1 cellular context compared by ENCODE assay signal in the genomic region with DNA sequence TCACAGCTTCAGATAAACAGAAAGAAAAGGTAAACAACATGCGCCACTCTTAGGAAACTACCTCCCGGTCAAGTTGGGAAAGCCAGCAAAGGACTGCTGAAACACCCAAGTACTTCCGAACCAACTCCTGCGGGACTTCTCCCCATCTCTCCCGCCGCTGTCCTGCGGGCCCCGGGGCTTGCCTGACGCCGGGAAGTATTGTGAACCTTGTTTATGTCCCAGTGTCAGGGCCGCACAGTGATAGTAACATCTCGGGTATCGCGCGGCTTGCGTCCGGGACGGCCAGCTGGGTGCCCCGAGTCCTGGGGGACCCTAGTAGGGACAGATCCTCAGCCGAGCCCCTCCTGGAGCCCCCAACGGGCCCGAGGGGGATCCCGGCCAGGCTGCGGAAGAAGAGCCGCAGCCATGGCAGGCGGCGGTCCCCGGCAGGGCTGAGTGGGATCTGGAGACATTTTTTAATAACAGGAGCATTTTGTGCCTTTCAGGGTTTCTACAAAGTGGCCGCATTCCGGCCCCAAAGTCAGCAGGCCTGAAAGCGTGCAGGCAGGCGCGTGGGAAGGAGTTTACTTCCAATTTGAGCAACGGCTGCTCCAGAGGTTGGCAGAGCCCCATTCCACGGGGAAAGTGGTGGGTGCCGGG.
TF ChIP-seq lines count a peak whose summit lies in the region.

No MANE protein-coding gene starts in this region.

TF ChIP-seq in A549, 52 proteins besides CTCF, POLR2A, EP300 and RAD21 (continued from another document):
- no peak for TF ChIP-seq ZSCAN20 (CRISPR knock-in tag; IDR thresholded peaks at IDR 0.05)
- no peak for TF ChIP-seq CEBPB (IDR thresholded peaks at IDR 0.05)
- TF ChIP-seq RFX5 (IDR thresholded peaks at IDR 0.05): no peak
- 0 out of 2 replicates have a peak, but pooled peaks have one; percentile 34 for TF ChIP-seq FOSB (CRISPR knock-in tag; IDR thresholded peaks at IDR 0.05)
- no peak for TF ChIP-seq ESRRA (IDR thresholded peaks at IDR 0.05; ENCODE audit: borderline replicate concordance, low read length)
- TF ChIP-seq, protein P1, sequence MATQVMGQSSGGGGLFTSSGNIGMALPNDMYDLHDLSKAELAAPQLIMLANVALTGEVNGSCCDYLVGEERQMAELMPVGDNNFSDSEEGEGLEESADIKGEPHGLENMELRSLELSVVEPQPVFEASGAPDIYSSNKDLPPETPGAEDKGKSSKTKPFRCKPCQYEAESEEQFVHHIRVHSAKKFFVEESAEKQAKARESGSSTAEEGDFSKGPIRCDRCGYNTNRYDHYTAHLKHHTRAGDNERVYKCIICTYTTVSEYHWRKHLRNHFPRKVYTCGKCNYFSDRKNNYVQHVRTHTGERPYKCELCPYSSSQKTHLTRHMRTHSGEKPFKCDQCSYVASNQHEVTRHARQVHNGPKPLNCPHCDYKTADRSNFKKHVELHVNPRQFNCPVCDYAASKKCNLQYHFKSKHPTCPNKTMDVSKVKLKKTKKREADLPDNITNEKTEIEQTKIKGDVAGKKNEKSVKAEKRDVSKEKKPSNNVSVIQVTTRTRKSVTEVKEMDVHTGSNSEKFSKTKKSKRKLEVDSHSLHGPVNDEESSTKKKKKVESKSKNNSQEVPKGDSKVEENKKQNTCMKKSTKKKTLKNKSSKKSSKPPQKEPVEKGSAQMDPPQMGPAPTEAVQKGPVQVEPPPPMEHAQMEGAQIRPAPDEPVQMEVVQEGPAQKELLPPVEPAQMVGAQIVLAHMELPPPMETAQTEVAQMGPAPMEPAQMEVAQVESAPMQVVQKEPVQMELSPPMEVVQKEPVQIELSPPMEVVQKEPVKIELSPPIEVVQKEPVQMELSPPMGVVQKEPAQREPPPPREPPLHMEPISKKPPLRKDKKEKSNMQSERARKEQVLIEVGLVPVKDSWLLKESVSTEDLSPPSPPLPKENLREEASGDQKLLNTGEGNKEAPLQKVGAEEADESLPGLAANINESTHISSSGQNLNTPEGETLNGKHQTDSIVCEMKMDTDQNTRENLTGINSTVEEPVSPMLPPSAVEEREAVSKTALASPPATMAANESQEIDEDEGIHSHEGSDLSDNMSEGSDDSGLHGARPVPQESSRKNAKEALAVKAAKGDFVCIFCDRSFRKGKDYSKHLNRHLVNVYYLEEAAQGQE (IDR thresholded peaks at IDR 0.05): peak; percentile 80
- no peak for TF ChIP-seq CBX8 (IDR thresholded peaks at IDR 0.05)
- no peak for TF ChIP-seq NFE2L2 (conservative IDR thresholded peaks at IDR 0.05; ENCODE audit: low read length)
- no peak for TF ChIP-seq NR3C1 (IDR thresholded peaks at IDR 0.05)
- no peak for TF ChIP-seq KDM1A (IDR thresholded peaks at IDR 0.05; ENCODE audit: low read depth)
- no peak for TF ChIP-seq RCOR1 (IDR thresholded peaks at IDR 0.05; ENCODE audit: low read depth, low read length)
- TF ChIP-seq, protein P2, sequence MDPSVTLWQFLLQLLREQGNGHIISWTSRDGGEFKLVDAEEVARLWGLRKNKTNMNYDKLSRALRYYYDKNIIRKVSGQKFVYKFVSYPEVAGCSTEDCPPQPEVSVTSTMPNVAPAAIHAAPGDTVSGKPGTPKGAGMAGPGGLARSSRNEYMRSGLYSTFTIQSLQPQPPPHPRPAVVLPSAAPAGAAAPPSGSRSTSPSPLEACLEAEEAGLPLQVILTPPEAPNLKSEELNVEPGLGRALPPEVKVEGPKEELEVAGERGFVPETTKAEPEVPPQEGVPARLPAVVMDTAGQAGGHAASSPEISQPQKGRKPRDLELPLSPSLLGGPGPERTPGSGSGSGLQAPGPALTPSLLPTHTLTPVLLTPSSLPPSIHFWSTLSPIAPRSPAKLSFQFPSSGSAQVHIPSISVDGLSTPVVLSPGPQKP (IDR thresholded peaks at IDR 0.05; ENCODE audit: low read depth, low read length): no peak
- TF ChIP-seq HDAC2 (IDR thresholded peaks at IDR 0.05): no peak
- TF ChIP-seq TFCP2L1 (CRISPR knock-in tag; IDR thresholded peaks at IDR 0.05): no peak; the same call in 1 of the 2 replicates
- TF ChIP-seq CHD2 (IDR thresholded peaks at IDR 0.05; ENCODE audit: low read length, partially characterized antibody): peak; percentile 88
- TF ChIP-seq HOXA7 (CRISPR knock-in tag; IDR thresholded peaks at IDR 0.05): no peak
- TF ChIP-seq EHMT2 (IDR thresholded peaks at IDR 0.05; ENCODE audit: low read depth): no peak
TF ChIP-seq in A549: peak in this region for 4.
